Comparison of ENCODE assay signal across 1 cellular context in the genomic region with DNA sequence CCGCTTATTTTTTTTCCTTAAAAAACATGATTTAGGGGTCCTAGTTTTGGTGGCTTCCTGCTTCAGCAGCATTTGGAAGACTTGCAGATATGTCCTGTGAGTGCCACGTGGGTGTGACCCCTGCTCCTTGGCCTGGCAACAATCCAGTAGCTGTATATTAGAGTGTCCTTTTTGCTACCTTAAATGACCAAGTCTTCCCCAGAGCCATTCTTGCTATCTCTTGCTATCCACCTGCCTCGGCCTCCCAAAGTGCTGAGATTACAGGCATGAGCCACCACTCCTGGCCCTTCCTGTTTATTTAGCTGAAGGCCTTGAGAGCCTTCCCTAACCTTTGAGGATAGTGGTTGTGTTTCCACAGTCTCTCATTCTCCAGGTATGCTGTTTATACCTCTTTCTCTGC.
TF ChIP-seq lines count a peak whose summit lies in the region.

No MANE protein-coding gene starts in this region.

TF ChIP-seq in IMR-90, 13 proteins besides CTCF, POLR2A, EP300 and RAD21:
- TF ChIP-seq NFE2L2 (IDR thresholded peaks at IDR 0.05; ENCODE audit: low read depth, low read length): no peak
- no peak for TF ChIP-seq SMC3 (IDR thresholded peaks at IDR 0.05; ENCODE audit: low read depth, low read length)
- no peak for TF ChIP-seq MXI1 (IDR thresholded peaks at IDR 0.05; ENCODE audit: borderline replicate concordance, low read depth, low read length)
- no peak for TF ChIP-seq USF2 (IDR thresholded peaks at IDR 0.05; ENCODE audit: low read depth, low read length)
- no peak for TF ChIP-seq ELK1 (IDR thresholded peaks at IDR 0.05; ENCODE audit: borderline replicate concordance, low read depth, low read length)
- no peak for TF ChIP-seq MAFK (IDR thresholded peaks at IDR 0.05; ENCODE audit: low read depth, low read length)
- no peak for TF ChIP-seq RFX5 (IDR thresholded peaks at IDR 0.05; ENCODE audit: low read depth, low read length)
- no peak for TF ChIP-seq CEBPB (IDR thresholded peaks at IDR 0.05; ENCODE audit: low read depth, low read length)
- no peak for TF ChIP-seq MAZ (IDR thresholded peaks at IDR 0.05; ENCODE audit: borderline replicate concordance, low read depth, low read length)
- no peak for TF ChIP-seq CHD1 (IDR thresholded peaks at IDR 0.05; ENCODE audit: low read depth, low read length)
- TF ChIP-seq RCOR1 (IDR thresholded peaks at IDR 0.05; ENCODE audit: insufficient replicate concordance, low read length): no peak
